Comparison of ENCODE assay signal across 11 cellular contexts in the genomic region with DNA sequence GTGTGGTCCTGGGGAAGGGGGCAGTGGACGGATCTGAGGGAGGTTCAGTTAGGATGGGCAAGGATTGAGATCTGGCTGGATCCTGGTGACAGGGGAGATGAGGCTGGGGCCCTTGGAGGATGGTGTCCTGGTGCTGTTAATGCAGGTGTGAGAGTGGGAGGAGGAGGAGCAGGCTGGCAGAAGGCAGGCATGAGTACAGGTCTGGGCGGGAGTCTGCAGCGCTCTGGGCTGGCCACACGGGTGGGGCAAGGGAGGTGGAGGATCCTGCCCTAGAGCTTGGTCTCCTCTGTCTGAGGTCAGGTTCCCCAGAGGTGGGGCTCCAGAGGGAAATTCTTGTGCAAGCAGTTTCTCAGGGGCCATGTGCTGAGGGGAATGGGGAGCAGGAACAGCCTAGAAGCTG. TPM values are rescaled to one million over a fixed set of nuclear protein-coding genes. Genes with fewer than 3 reads are reported as not detected.
A peak's percentile ranks its signal among the peaks of the same experiment; 100 is the strongest.
DNase-seq lines count a peak whose midpoint lies in the region; ATAC-seq and TF ChIP-seq lines count a peak whose summit lies in the region.
"Not testable (repeated sequence)": the region's sequence is repeated elsewhere in the genome, so short reads cannot be mapped to it uniquely, and the experiment has no call there.
"Had no signal": no experiment of that assay in that cellular context is flagged by ENCODE, and none has a peak within 500 bp of the region (broad histone marks: within the 10 kb centered on the region; RNA-seq: fewer than 3 reads in every experiment).

No MANE protein-coding gene starts in this region.

- not testable (repeated sequence) for H3K4me1 ChIP-seq in GM23338 (ENCODE audit: insufficient read depth); mucosa of descending colon (ENCODE audit: low read depth)

- not testable (repeated sequence) for H3K9me3 Mint-ChIP-seq in GM23338; T-helper 2 cell treated with Interferon-gamma antibody and Interleukin-4, amounts not matched to agents 5 μg/mL and 100 μg/mL, for 36 hours; activated T-cell treated with anti-CD3 and anti-CD28 coated beads, Interleukin-2, amount 50 U/mL, for 4 hours; activated naive CD8-positive, alpha-beta T cell treated with anti-CD3 and anti-CD28 coated beads, Interleukin-2, amount 50 U/mL, for 24 hours; stimulated activated naive CD8-positive, alpha-beta T cell treated with anti-CD3 and anti-CD28 coated beads, Interleukin-15, amount 100 ng/mL, for 72 hours

- H3K4me3 ChIP-seq in GM23338, mucosa of descending colon: not testable (repeated sequence)

- not testable (repeated sequence) for H4K20me1 ChIP-seq in GM23338 (replicated peaks; ENCODE audit: insufficient read depth)

- not testable (repeated sequence) for H3K9me2 ChIP-seq in GM23338 (ENCODE audit: insufficient read depth)

- ATAC-seq in GM23338 (peak; percentile 23), mucosa of descending colon (peak; percentile 33)
- ATAC-seq in activated T-cell treated with anti-CD3 and anti-CD28 coated beads, Interleukin-2, amount 50 U/mL, for 4 hours = not testable (repeated sequence)
- peak; percentile 8 for ATAC-seq in activated naive CD8-positive, alpha-beta T cell treated with anti-CD3 and anti-CD28 coated beads, Interleukin-2, amount 50 U/mL, for 24 hours
- peak; percentile 26 for ATAC-seq in stimulated activated naive CD8-positive, alpha-beta T cell treated with anti-CD3 and anti-CD28 coated beads, Interleukin-15, amount 100 ng/mL, for 72 hours

- intact Hi-C loops in mucosa of descending colon (cut with DNase I, micrococcal nuclease) = not testable (repeated sequence)

- H3K4me1 Mint-ChIP-seq in GM23338 = peaks cover 33% of the 10 kb centered on the region
- peaks cover 72% of the 10 kb centered on the region for H3K4me1 Mint-ChIP-seq in T-helper 2 cell treated with Interferon-gamma antibody and Interleukin-4, amounts not matched to agents 5 μg/mL and 100 μg/mL, for 36 hours (ENCODE audit: low read depth)
- H3K4me1 Mint-ChIP-seq in activated T-cell treated with anti-CD3 and anti-CD28 coated beads, Interleukin-2, amount 50 U/mL, for 4 hours (ENCODE audit: low read depth) = peaks cover 82% of the 10 kb centered on the region
- H3K4me1 Mint-ChIP-seq in activated naive CD8-positive, alpha-beta T cell treated with anti-CD3 and anti-CD28 coated beads, Interleukin-2, amount 50 U/mL, for 24 hours = peaks cover 79% of the 10 kb centered on the region
- H3K4me1 Mint-ChIP-seq in stimulated activated naive CD8-positive, alpha-beta T cell treated with anti-CD3 and anti-CD28 coated beads, Interleukin-15, amount 100 ng/mL, for 72 hours = peaks cover 95% of the 10 kb centered on the region

- H3K27me3 ChIP-seq in GM23338 (ENCODE audit: insufficient read depth) = not testable (repeated sequence)

- H3K4me2 ChIP-seq in GM23338 = not testable (repeated sequence)

- H3K27ac Mint-ChIP-seq in GM23338; activated naive CD8-positive, alpha-beta T cell treated with anti-CD3 and anti-CD28 coated beads, Interleukin-2, amount 50 U/mL, for 24 hours: not testable (repeated sequence)
- H3K27ac Mint-ChIP-seq in T-helper 2 cell treated with Interferon-gamma antibody and Interleukin-4, amounts not matched to agents 5 μg/mL and 100 μg/mL, for 36 hours = peak overlapping the region; percentile 93
- peak overlapping the region in 1 of 2 donors; percentile 92 for H3K27ac Mint-ChIP-seq in stimulated activated naive CD8-positive, alpha-beta T cell treated with anti-CD3 and anti-CD28 coated beads, Interleukin-15, amount 100 ng/mL, for 72 hours

- TF ChIP-seq CTCF in GM23338 (conservative IDR thresholded peaks at IDR 0.05; ENCODE audit: low read depth in 2 of 2); mucosa of descending colon (IDR thresholded peaks at IDR 0.05): not testable (repeated sequence)

- H3K79me2 ChIP-seq in GM23338 (replicated peaks; ENCODE audit: insufficient read depth) = not testable (repeated sequence)

- H3K36me3 ChIP-seq in GM23338 (ENCODE audit: insufficient read depth); mucosa of descending colon (ENCODE audit: low read depth): not testable (repeated sequence)

- H3F3A ChIP-seq in GM23338 (replicated peaks; ENCODE audit: low read depth) = not testable (repeated sequence)

- not testable (repeated sequence) for H3K9me3 ChIP-seq in mucosa of descending colon

- H2AFZ ChIP-seq in GM23338 = not testable (repeated sequence)

- not testable (repeated sequence) for H3K27ac ChIP-seq in GM23338 (ENCODE audit: low read depth)

- not testable (repeated sequence) for DNase-seq in GM23338 (ENCODE audit: low spot score); T-helper 2 cell treated with Interferon-gamma antibody and Interleukin-4, amounts not matched to agents 5 μg/mL and 100 μg/mL, for 36 hours (ENCODE audit: low spot score); activated T-cell treated with anti-CD3 and anti-CD28 coated beads, Interleukin-2, amount 50 U/mL, for 4 hours; activated naive CD8-positive, alpha-beta T cell treated with anti-CD3 and anti-CD28 coated beads, Interleukin-2, amount 50 U/mL, for 24 hours
- DNase-seq in mucosa of descending colon = peak in 2 of 3 donors; percentile 12 to 55
- DNase-seq in stimulated activated naive CD8-positive, alpha-beta T cell treated with anti-CD3 and anti-CD28 coated beads, Interleukin-15, amount 100 ng/mL, for 72 hours = peak in 1 of 2 donors; percentile 48

- not testable (repeated sequence) for H3K36me3 Mint-ChIP-seq in GM23338 (ENCODE audit: low read depth)
- peaks cover 66% of the 10 kb centered on the region for H3K36me3 Mint-ChIP-seq in T-helper 2 cell treated with Interferon-gamma antibody and Interleukin-4, amounts not matched to agents 5 μg/mL and 100 μg/mL, for 36 hours (ENCODE audit: low read depth)
- H3K36me3 Mint-ChIP-seq in activated T-cell treated with anti-CD3 and anti-CD28 coated beads, Interleukin-2, amount 50 U/mL, for 4 hours (ENCODE audit: insufficient read depth) = peaks cover 18% of the 10 kb centered on the region
- peaks cover 31% of the 10 kb centered on the region for H3K36me3 Mint-ChIP-seq in activated naive CD8-positive, alpha-beta T cell treated with anti-CD3 and anti-CD28 coated beads, Interleukin-2, amount 50 U/mL, for 24 hours (ENCODE audit: low read depth)

- H3K27me3 Mint-ChIP-seq in GM23338 (ENCODE audit: insufficient read depth, low read depth, poor library complexity) = peaks cover 18% of the 10 kb centered on the region
- not testable (repeated sequence) for H3K27me3 Mint-ChIP-seq in T-helper 2 cell treated with Interferon-gamma antibody and Interleukin-4, amounts not matched to agents 5 μg/mL and 100 μg/mL, for 36 hours (ENCODE audit: low read depth); activated T-cell treated with anti-CD3 and anti-CD28 coated beads, Interleukin-2, amount 50 U/mL, for 4 hours (ENCODE audit: low read depth); activated naive CD8-positive, alpha-beta T cell treated with anti-CD3 and anti-CD28 coated beads, Interleukin-2, amount 50 U/mL, for 24 hours; stimulated activated naive CD8-positive, alpha-beta T cell treated with anti-CD3 and anti-CD28 coated beads, Interleukin-15, amount 100 ng/mL, for 72 hours

- H3K4me3 Mint-ChIP-seq in GM23338; activated naive CD8-positive, alpha-beta T cell treated with anti-CD3 and anti-CD28 coated beads, Interleukin-2, amount 50 U/mL, for 24 hours: not testable (repeated sequence)
- peak overlapping the region; percentile 70 for H3K4me3 Mint-ChIP-seq in T-helper 2 cell treated with Interferon-gamma antibody and Interleukin-4, amounts not matched to agents 5 μg/mL and 100 μg/mL, for 36 hours
- peak overlapping the region; percentile 60 for H3K4me3 Mint-ChIP-seq in activated T-cell treated with anti-CD3 and anti-CD28 coated beads, Interleukin-2, amount 50 U/mL, for 4 hours
- peak overlapping the region in 1 of 2 donors; percentile 42 for H3K4me3 Mint-ChIP-seq in stimulated activated naive CD8-positive, alpha-beta T cell treated with anti-CD3 and anti-CD28 coated beads, Interleukin-15, amount 100 ng/mL, for 72 hours

RNA-seq across cellular contexts. Expression of a gene that starts 6.7 kb away (rescaled TPM):
- 2.3 TPM in 1 of 2 replicates, not detected in the other for total RNA-seq in GM23338 (2014; rRNA removed; shearing (Covaris generic))
- 6.1 and 7.7 TPM in 2 replicates for polyA plus RNA-seq in GM23338 (2016; fragmentation: Nextera tagmentation; extraction: Ambion mirVana)
- 100 to 1,000 TPM; 585 to 715 (median 696) TPM for total RNA-seq in activated T-cell treated with anti-CD3 and anti-CD28 coated beads, Interleukin-2, amount 50 U/mL, for 4 hours
- 100 to 1,000 TPM; 394 to 627 (median 413) TPM for total RNA-seq in mucosa of descending colon
- total RNA-seq: SK-MEL-5 had no signal

RNA-seq across cellular contexts. Expression of a gene that starts 25.8 kb away (rescaled TPM):
- 15.9 and 18.8 TPM in 2 replicates for total RNA-seq in GM23338 (2014; rRNA removed; shearing (Covaris generic))
- 6.1 and 7.7 TPM in 2 replicates for polyA plus RNA-seq in GM23338 (2016; fragmentation: Nextera tagmentation; extraction: Ambion mirVana)
- under 1 TPM; 0.46 to 0.84 (median 0.66) TPM for total RNA-seq in activated T-cell treated with anti-CD3 and anti-CD28 coated beads, Interleukin-2, amount 50 U/mL, for 4 hours
- 1 to 10 TPM in 2 of 3 donors, under 1 TPM in 1; 0.69 to 4.0 (median 2.1) TPM for total RNA-seq in mucosa of descending colon

RNA-seq across cellular contexts. Expression of a gene that starts 26.9 kb away (rescaled TPM):
- total RNA-seq in GM23338 (2014; rRNA removed; shearing (Covaris generic)) = 434 and 519 TPM in 2 replicates
- 217 and 220 TPM in 2 replicates for polyA plus RNA-seq in GM23338 (2016; fragmentation: Nextera tagmentation; extraction: Ambion mirVana)
- total RNA-seq in activated T-cell treated with anti-CD3 and anti-CD28 coated beads, Interleukin-2, amount 50 U/mL, for 4 hours = under 1 TPM in 2 of 3 donors, not detected in 1; 0.11 TPM
- not detected for total RNA-seq in mucosa of descending colon
- total RNA-seq: breast epithelium, HT1080, skeletal muscle tissue, thyroid gland had no signal

RNA-seq across cellular contexts. Expression of a gene that starts 35.4 kb away (rescaled TPM):
- total RNA-seq in GM23338 (2014; rRNA removed; shearing (Covaris generic)) = 17.5 and 18.4 TPM in 2 replicates
- polyA plus RNA-seq in GM23338 (2016; fragmentation: Nextera tagmentation; extraction: Ambion mirVana) = 12.7 and 13.4 TPM in 2 replicates
- total RNA-seq in activated T-cell treated with anti-CD3 and anti-CD28 coated beads, Interleukin-2, amount 50 U/mL, for 4 hours = under 1 TPM in 1 of 3 donors, not detected in 2; 0.05 TPM
- 100 to 1,000 TPM in 1 of 3 donors, 10 to 100 TPM in 2; 49.1 to 102 (median 75.5) TPM for total RNA-seq in mucosa of descending colon
- total RNA-seq: HT1080, skeletal muscle tissue had no signal

RNA-seq across cellular contexts. Expression of a gene that starts 40.2 kb away (rescaled TPM):
- 29.1 and 29.9 TPM in 2 replicates for total RNA-seq in GM23338 (2014; rRNA removed; shearing (Covaris generic))
- polyA plus RNA-seq in GM23338 (2016; fragmentation: Nextera tagmentation; extraction: Ambion mirVana) = 15.7 and 16.6 TPM in 2 replicates
- under 1 TPM in 2 of 3 donors, not detected in 1; 0.18 to 0.57 TPM for total RNA-seq in activated T-cell treated with anti-CD3 and anti-CD28 coated beads, Interleukin-2, amount 50 U/mL, for 4 hours
- 10 to 100 TPM in 2 of 3 donors, 1 to 10 TPM in 1; 8.5 to 10.2 (median 10.2) TPM for total RNA-seq in mucosa of descending colon

Comparison
In these comparisons a context has a peak if more than half of its experiments do, and no peak if none do; other contexts are left out.
1. RNA of a gene that starts 6.7 kb away (total RNA-seq): 585 to 715 TPM in activated T-cell treated with anti-CD3 and anti-CD28 coated beads, Interleukin-2, amount 50 U/mL, for 4 hours and 394 to 627 TPM in mucosa of descending colon; 2.3 TPM in GM23338; every median in the first group is over 100 times any median in the second.
2. RNA of a gene that starts 26.9 kb away (total RNA-seq): 434 to 519 TPM in GM23338; 0.11 TPM in activated T-cell treated with anti-CD3 and anti-CD28 coated beads, Interleukin-2, amount 50 U/mL, for 4 hours and not detected in mucosa of descending colon; every median in the first group is over 100 times any median in the second.